In genomic region chr4:96073446-96073845, GRCh38 we compare ENCODE assay signal across 15 cellular contexts.
DNase-seq lines count a peak whose midpoint lies in the region; TF ChIP-seq lines count a peak whose summit lies in the region.
"Had no signal": no experiment of that assay in that cellular context is flagged by ENCODE, and none has a peak within 500 bp of the region (broad histone marks: within the 10 kb centered on the region; RNA-seq: fewer than 3 reads in every experiment).

No MANE protein-coding gene starts in this region.

- no peaks in the 10 kb centered on the region for H3K27me3 ChIP-seq in esophagus squamous epithelium
- no peaks in the 10 kb centered on the region for H3K27me3 ChIP-seq in colonic mucosa

- H3K36me3 ChIP-seq in esophagus squamous epithelium = no peaks in the 10 kb centered on the region
- no peaks in the 10 kb centered on the region for H3K36me3 ChIP-seq in colonic mucosa

- intact Hi-C loops in esophagus squamous epithelium (cut with DNase I) = no loop called here
- intact Hi-C loops in colonic mucosa (cut with DNase I) = no loop called here

- TF ChIP-seq POLR2A in esophagus squamous epithelium (IDR thresholded peaks at IDR 0.05) = no peak

- no peaks in the 10 kb centered on the region for H3K4me1 ChIP-seq in esophagus squamous epithelium
- H3K4me1 ChIP-seq in colonic mucosa = no peaks in the 10 kb centered on the region
- H3K4me1 ChIP-seq: Caco-2 had no signal

- H3K9me3 ChIP-seq in esophagus squamous epithelium = no peaks in the 10 kb centered on the region
- no peaks in the 10 kb centered on the region for H3K9me3 ChIP-seq in colonic mucosa
- H3K9me3 ChIP-seq: Caco-2 had no signal

- H3K27ac ChIP-seq in esophagus squamous epithelium = no peak overlapping the region
- H3K27ac ChIP-seq in colonic mucosa = no peak overlapping the region
- H3K27ac ChIP-seq: RWPE1 had no signal

- 68 to 85% methylated on average over 2 of the region's 2 CpGs for WGBS in esophagus squamous epithelium, 2 donors

- TF ChIP-seq CTCF in fibroblast of mammary gland (conservative IDR thresholded peaks at IDR 0.05; ENCODE audit: control insufficient read depth, insufficient read depth, low read depth, low read length) (no peak), esophagus squamous epithelium (IDR thresholded peaks at IDR 0.05) (no peak), colonic mucosa (IDR thresholded peaks at IDR 0.05) (no peak), GM20000 (IDR thresholded peaks at IDR 0.05; ENCODE audit: extremely low read depth, missing control alignments) (no peak)

- H3K9ac ChIP-seq in colonic mucosa (ENCODE audit: low read depth in 2 of 2, low read length in 2 of 2) = no peak overlapping the region

- H3K4me3 ChIP-seq in fibroblast of mammary gland (ENCODE audit: control insufficient read depth, low read depth, low read length) (no peak overlapping the region), esophagus squamous epithelium (no peak overlapping the region), colonic mucosa (no peak overlapping the region)
- H3K4me3 ChIP-seq: GM23338 had no signal

- peak; percentile 77 for DNase-seq in HT1080 (ENCODE audit: low read depth)
- DNase-seq in amniotic epithelial cell (ENCODE audit: low read depth) = peak; percentile 4
- peak; percentile 31 for DNase-seq in fibroblast of mammary gland (ENCODE audit: low read depth)
- no peak for DNase-seq in esophagus squamous epithelium (lab: John Stamatoyannopoulos, UW)
- no peak for DNase-seq in medulla oblongata (ENCODE audit: extremely low spot score)
- DNase-seq in colonic mucosa = no peak
- DNase-seq in GM20000 (ENCODE audit: low spot score) = no peak
- DNase-seq: Caco-2; CD4-positive, CD25-positive, alpha-beta regulatory T cell; GDM1; NCI-H187; NCI-H226; NCI-H524 treated with DMSO at 0.1 percent for 48 hours had no signal

Comparison
In these comparisons a context has a peak if more than half of its experiments do, and no peak if none do; other contexts are left out.
1. DNase-seq: peak in HT1080 (single experiment), amniotic epithelial cell (single experiment) and fibroblast of mammary gland (single experiment); none in esophagus squamous epithelium (single experiment), medulla oblongata (single experiment), colonic mucosa (single experiment) and GM20000 (single experiment).